Comparison of ENCODE assay signal across 8 cellular contexts in the genomic region with DNA sequence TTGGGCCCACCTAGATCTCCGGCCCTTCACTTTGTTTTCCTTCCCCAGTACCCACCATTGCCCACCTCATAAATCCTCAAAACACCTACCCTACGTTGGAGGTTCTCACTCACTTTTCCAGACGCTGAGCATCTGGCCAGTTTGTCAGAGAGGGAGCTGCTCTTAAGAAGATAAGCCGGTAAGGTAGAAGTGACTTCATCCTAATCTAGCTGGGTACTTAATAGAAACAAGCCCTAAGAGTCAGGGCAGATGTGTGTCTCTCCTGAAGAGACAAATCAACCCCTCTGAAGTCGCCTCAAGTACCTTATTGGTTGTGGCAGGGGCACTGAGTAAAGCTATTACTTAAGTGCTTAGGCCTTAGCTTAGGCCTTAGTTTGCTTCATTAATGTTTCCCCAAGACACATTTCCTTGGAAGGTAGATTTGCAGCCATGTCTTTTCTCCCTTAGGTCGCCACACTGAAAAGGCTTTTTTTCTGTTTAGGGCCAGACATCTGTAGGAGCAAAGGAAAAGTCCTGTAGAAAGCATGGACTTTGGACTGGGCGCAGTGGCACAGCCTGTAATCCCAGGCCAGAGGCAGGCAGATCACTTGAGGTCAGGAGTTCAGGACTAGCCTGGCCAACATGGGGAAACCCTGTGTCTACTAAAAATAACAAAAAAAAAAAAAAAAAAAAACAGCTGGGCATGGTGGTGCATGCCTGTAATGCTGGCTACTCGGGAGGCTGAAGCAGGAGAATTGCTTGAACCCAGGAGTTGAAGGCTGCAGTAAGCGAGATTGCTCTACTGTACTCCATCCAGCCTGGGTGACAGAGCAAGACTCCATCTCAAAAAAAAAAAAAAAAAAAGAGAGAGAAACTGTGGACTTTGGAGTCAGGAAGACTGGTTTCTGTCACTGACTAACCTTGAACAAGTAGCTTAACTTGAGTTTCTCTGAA. TPM values are rescaled to one million over a fixed set of nuclear protein-coding genes. Genes with fewer than 3 reads are reported as not detected.
DNase-seq lines count a peak whose midpoint lies in the region; ATAC-seq, FAIRE-seq and TF ChIP-seq lines count a peak whose summit lies in the region.

No MANE protein-coding gene starts in this region.

- POLR2A ChIA-PET in endothelial cell of umbilical vein (lab: Charles Lee), result interaction anchor here (0.6 to 1.3 kb wide), 2 partner anchors 18 to 73 kb away, joined by 3 read pairs; no protein-coding TSS in a partner anchor

- TF ChIP-seq RAD21 in neural cell (conservative IDR thresholded peaks at IDR 0.05), result no peak

- H4K20me1 ChIP-seq in endothelial cell of umbilical vein (replicated peaks; ENCODE audit: control insufficient read depth, extremely low read depth, insufficient read depth, low read length) (no peaks in the 10 kb centered on the region), neural cell (ENCODE audit: insufficient read depth) (no peaks in the 10 kb centered on the region)

- CTCF ChIA-PET in endothelial cell of umbilical vein (lab: Charles Lee), result interaction anchor here (0.6 to 4.2 kb wide), 3 partner anchors 11 to 176 kb away, joined by 3 to 29 read pairs (median 28); no protein-coding TSS in a partner anchor

- dilution Hi-C loops in endothelial cell of umbilical vein (cut with MboI; ENCODE audit: extremely low pct_ligation_motif_present, low sequenced_read_pairs), result no loop called here

- H3K27me3 ChIP-seq in NT2/D1 (ENCODE audit: insufficient read depth, insufficient read length) (no peaks in the 10 kb centered on the region), endothelial cell of umbilical vein (ENCODE audit: control insufficient read depth in 2 of 2, insufficient read depth in 2 of 2, low read length in 2 of 2) (no peaks in the 10 kb centered on the region), neural cell (ENCODE audit: insufficient read depth, low read depth, low read length) (no peaks in the 10 kb centered on the region)

- intact Hi-C loops in endothelial cell of umbilical vein (cut with micrococcal nuclease), result loop anchor here (2.0 kb wide), 1 partner anchor 19 kb away; no protein-coding TSS in a partner anchor

- H3K9ac ChIP-seq in NT2/D1 (ENCODE audit: insufficient read length, low read depth) (peak overlapping the region; percentile 86), endothelial cell of umbilical vein (replicated peaks; ENCODE audit: extremely low read depth, insufficient read depth, low read length) (peak overlapping the region; percentile 79), neural cell (ENCODE audit: low read length) (peak overlapping the region; percentile 80)

- H3K36me3 ChIP-seq in NT2/D1 (ENCODE audit: insufficient read depth, insufficient read length, low read length) (peaks cover 29% of the 10 kb centered on the region), endothelial cell of umbilical vein (ENCODE audit: control insufficient read depth in 2 of 2, extremely low read depth in 1 of 2, insufficient read depth in 2 of 2, low read length in 2 of 2) (peaks cover 8 to 17% of the 10 kb centered on the region in 2 experiments), neural cell (ENCODE audit: insufficient read depth, low read length) (no peaks in the 10 kb centered on the region)

- no peak for TF ChIP-seq POLR2A in endothelial cell of umbilical vein (IDR thresholded peaks at IDR 0.05; ENCODE audit: low read depth, low read length)

- H3K9me1 ChIP-seq in endothelial cell of umbilical vein (replicated peaks; ENCODE audit: control insufficient read depth, extremely low read depth, insufficient read depth, low read length), result no peaks in the 10 kb centered on the region

- H3K9me3 ChIP-seq in NT2/D1 (ENCODE audit: insufficient read depth, low read length) (no peaks in the 10 kb centered on the region), endothelial cell of umbilical vein (replicated peaks; ENCODE audit: control insufficient read depth, insufficient read depth, low read length) (no peaks in the 10 kb centered on the region), neural cell (ENCODE audit: low read length) (no peaks in the 10 kb centered on the region)

- DNase-seq in ELF-1 (ENCODE audit: low read depth, low spot score), result peak; percentile 23
- no peak for DNase-seq in NT2/D1 (ENCODE audit: low read depth, low spot score)
- peak; percentile 21 for DNase-seq in endothelial cell of umbilical vein (ENCODE audit: low read depth, low spot score)
- no peak for DNase-seq in stimulated activated CD4-positive, alpha-beta T cell treated with anti-CD3 and anti-CD28 coated beads, Interleukin-4, amount 100 ng/mL, for 1 hour
- no peak for DNase-seq in C1 segment of cervical spinal cord (lab: John Stamatoyannopoulos, UW)
- no peak for DNase-seq in KG1 (lab: John Stamatoyannopoulos, UW)

- TSS peak; percentile 58 for BruUV-seq in endothelial cell of umbilical vein (replicated peaks; lab: Mats Ljungman, UMichigan)

- no peaks in the 10 kb centered on the region for H3F3A ChIP-seq in neural cell (ENCODE audit: insufficient read depth, low read length, poor library complexity, severe bottlenecking)

- no peaks in the 10 kb centered on the region for H3K9me2 ChIP-seq in neural cell (ENCODE audit: insufficient read depth, low read length)

- no peak for ATAC-seq in GM18517 (IDR thresholded peaks at IDR 0.05; ENCODE audit: unreplicated experiment)

- no peak for FAIRE-seq in endothelial cell of umbilical vein (lab: Jason Lieb, UNC)

- H3K4me1 ChIP-seq in NT2/D1 (ENCODE audit: insufficient read depth, insufficient read length) (no peaks in the 10 kb centered on the region), endothelial cell of umbilical vein (ENCODE audit: control insufficient read depth, extremely low read depth, insufficient read depth, low read length) (peaks cover 22% of the 10 kb centered on the region)

- TF ChIP-seq EP300 in neural cell (conservative IDR thresholded peaks at IDR 0.05; ENCODE audit: poor library complexity, severe bottlenecking), result no peak

- H3K4me3 ChIP-seq in NT2/D1 (ENCODE audit: insufficient read length, low read depth) (peak overlapping the region; percentile 69), endothelial cell of umbilical vein (replicated peaks in 1 of 3; ENCODE audit: insufficient read depth in 1 of 3, low read depth in 1 of 3, low read length in 3 of 3) (peak overlapping the region; percentile 73 to 97 (median 81)), neural cell (ENCODE audit: low read length) (peak overlapping the region; percentile 97)

- H3K79me2 ChIP-seq in endothelial cell of umbilical vein (ENCODE audit: control insufficient read depth, insufficient read depth, low read length) (peaks cover 8% of the 10 kb centered on the region), neural cell (replicated peaks; ENCODE audit: insufficient read depth, low read length) (no peaks in the 10 kb centered on the region)

- H3K27ac ChIP-seq in endothelial cell of umbilical vein (ENCODE audit: insufficient read depth, low read depth, low read length), result no peak overlapping the region
- no peak overlapping the region for H3K27ac ChIP-seq in neural cell (ENCODE audit: low read length)

- TF ChIP-seq CTCF in endothelial cell of umbilical vein (IDR thresholded peaks at IDR 0.05; ENCODE audit: extremely low read depth in 1 of 2, insufficient read depth in 1 of 2, low read depth in 1 of 2, low read length in 2 of 2) (no peak), neural cell (IDR thresholded peaks at IDR 0.05; ENCODE audit: poor library complexity, severe bottlenecking) (no peak)

- H2AFZ ChIP-seq in endothelial cell of umbilical vein (ENCODE audit: low read depth, low read length), result peak overlapping the region; percentile 83
- H2AFZ ChIP-seq in neural cell (ENCODE audit: low read depth, low read length), result peak overlapping the region; percentile 49

- H3K4me2 ChIP-seq in endothelial cell of umbilical vein (ENCODE audit: insufficient read depth, low read length) (peak overlapping the region; percentile 95), neural cell (ENCODE audit: low read length) (peak overlapping the region; percentile 85)

TF ChIP-seq in endothelial cell of umbilical vein, 7 proteins besides CTCF, POLR2A, EP300 and RAD21 (continues in another document):
- TF ChIP-seq POLR2AphosphoS5 (IDR thresholded peaks at IDR 0.05; ENCODE audit: insufficient read depth, low read depth, low read length), result no peak

TF ChIP-seq in neural cell, 6 proteins besides CTCF, POLR2A, EP300 and RAD21 (continues in another document):
- no peak for TF ChIP-seq SMC3 (conservative IDR thresholded peaks at IDR 0.05; ENCODE audit: poor library complexity)

RNA-seq across cellular contexts. Expression of a gene that starts 1.0 kb away (rescaled TPM):
- total RNA-seq in endothelial cell of umbilical vein, result 26.1 and 31.7 TPM in 2 replicates
- polyA plus RNA-seq in endothelial cell of umbilical vein, result 23.9 and 24.7 TPM in 2 replicates
- polyA plus RNA-seq in endothelial cell of umbilical vein (2011; cell fraction: cytosol; rRNA removed), result 29.0 and 29.4 TPM in 2 replicates
- 16.2 and 18.8 TPM in 2 replicates for polyA plus RNA-seq in endothelial cell of umbilical vein (2011; cell fraction: nucleus; rRNA removed)
- 28.9 and 34.0 TPM in 2 replicates for polyA plus RNA-seq in endothelial cell of umbilical vein (2012)
- 16.9 and 18.3 TPM in 2 replicates for polyA minus RNA-seq in endothelial cell of umbilical vein
- polyA minus RNA-seq in endothelial cell of umbilical vein (2011; cell fraction: cytosol; rRNA and poly(A)+ RNA removed), result 17.5 TPM
- polyA minus RNA-seq in endothelial cell of umbilical vein (2011; cell fraction: nucleus; rRNA and poly(A)+ RNA removed), result 4.4 and 5.0 TPM in 2 replicates
- 15.8 and 16.2 TPM in 2 replicates for polyA plus RNA-seq in neural cell
- polyA minus RNA-seq in neural cell, result 12.5 and 16.1 TPM in 2 replicates

RNA-seq across cellular contexts. Expression of a gene that starts 20.5 kb away (rescaled TPM):
- 81.0 and 91.4 TPM in 2 replicates for total RNA-seq in endothelial cell of umbilical vein
- polyA plus RNA-seq in endothelial cell of umbilical vein, result 47.4 and 56.6 TPM in 2 replicates
- 58.3 and 59.8 TPM in 2 replicates for polyA plus RNA-seq in endothelial cell of umbilical vein (2011; cell fraction: cytosol; rRNA removed)
- 121 and 129 TPM in 2 replicates for polyA plus RNA-seq in endothelial cell of umbilical vein (2011; cell fraction: nucleus; rRNA removed)
- polyA plus RNA-seq in endothelial cell of umbilical vein (2012), result 62.5 and 62.6 TPM in 2 replicates
- 114 and 118 TPM in 2 replicates for polyA minus RNA-seq in endothelial cell of umbilical vein
- polyA minus RNA-seq in endothelial cell of umbilical vein (2011; cell fraction: cytosol; rRNA and poly(A)+ RNA removed), result 7.2 TPM
- 90.0 and 101 TPM in 2 replicates for polyA minus RNA-seq in endothelial cell of umbilical vein (2011; cell fraction: nucleus; rRNA and poly(A)+ RNA removed)
- 16.6 and 24.5 TPM in 2 replicates for polyA plus RNA-seq in neural cell
- polyA minus RNA-seq in neural cell, result 32.2 and 41.4 TPM in 2 replicates

RNA-seq across cellular contexts. Expression of a gene that starts 51.4 kb away (rescaled TPM):
- total RNA-seq in endothelial cell of umbilical vein, result 89.6 and 100 TPM in 2 replicates
- polyA plus RNA-seq in endothelial cell of umbilical vein (82.8 and 88.2 TPM in 2 replicates), neural cell (35.3 and 38.3 TPM in 2 replicates)
- 56.9 and 63.4 TPM in 2 replicates for polyA plus RNA-seq in endothelial cell of umbilical vein (2011; cell fraction: cytosol; rRNA removed)
- 52.2 and 55.6 TPM in 2 replicates for polyA plus RNA-seq in endothelial cell of umbilical vein (2011; cell fraction: nucleus; rRNA removed)
- polyA plus RNA-seq in endothelial cell of umbilical vein (2012), result 64.1 and 72.1 TPM in 2 replicates
- polyA minus RNA-seq in endothelial cell of umbilical vein (140 and 148 TPM in 2 replicates), neural cell (62.1 and 77.1 TPM in 2 replicates)
- 47.5 TPM for polyA minus RNA-seq in endothelial cell of umbilical vein (2011; cell fraction: cytosol; rRNA and poly(A)+ RNA removed)
- polyA minus RNA-seq in endothelial cell of umbilical vein (2011; cell fraction: nucleus; rRNA and poly(A)+ RNA removed), result 24.4 and 26.9 TPM in 2 replicates

Comparison
In these comparisons a context has a peak if more than half of its experiments do, and no peak if none do; other contexts are left out.
1. DNase-seq: peak in ELF-1 (single experiment) and endothelial cell of umbilical vein (single experiment); none in NT2/D1 (single experiment), stimulated activated CD4-positive, alpha-beta T cell treated with anti-CD3 and anti-CD28 coated beads, Interleukin-4, amount 100 ng/mL, for 1 hour (single experiment), C1 segment of cervical spinal cord (0 of 14) and KG1 (single experiment).
2. Peak in every context shown above with its lines, with median percentiles within 50 percentile points of each other: H3K4me3 ChIP-seq and H3K9ac ChIP-seq.